ENCODE assay signal across 2 cellular contexts in the genomic region with DNA sequence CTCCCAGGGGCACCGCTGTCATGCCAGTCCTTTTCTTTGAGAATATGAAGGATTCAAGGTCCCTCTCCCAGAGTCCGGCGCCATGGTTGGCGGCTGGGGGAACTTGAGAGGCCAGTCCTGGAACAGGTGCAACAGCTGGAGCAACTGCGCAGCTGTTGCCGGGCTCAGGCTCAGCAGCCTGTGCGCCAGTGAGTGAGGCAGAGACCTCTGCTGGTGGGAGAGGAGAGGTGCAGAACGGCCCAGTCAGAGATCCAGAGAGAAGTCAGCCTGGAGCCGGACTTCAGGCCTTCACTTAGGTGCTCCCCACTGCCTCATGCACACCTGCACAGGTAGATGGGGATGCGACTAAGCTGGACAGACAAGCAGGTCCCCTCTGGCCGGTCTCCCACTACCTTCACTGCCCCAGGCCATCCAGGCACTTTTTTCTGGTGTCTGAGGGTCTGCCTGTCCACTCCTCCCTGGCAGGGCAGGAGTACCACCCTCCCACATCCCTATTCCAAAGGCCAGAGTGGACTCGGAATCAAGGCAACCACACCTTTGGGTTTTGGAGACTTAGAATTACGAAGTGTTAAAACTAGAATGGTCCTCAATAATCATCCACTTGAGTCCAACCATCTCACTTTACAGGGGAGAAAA.
A peak's percentile ranks its signal among the peaks of the same experiment; 100 is the strongest.
TF ChIP-seq lines count a peak whose summit lies in the region.

No MANE protein-coding gene starts in this region.

TF ChIP-seq in HEK293, 187 proteins besides CTCF, POLR2A, EP300 and RAD21 (continues in another document):
- TF ChIP-seq ZNF274 (IDR thresholded peaks at IDR 0.05; ENCODE audit: low read length) (no peak), ZNF274 (tag by site-specific recombination; IDR thresholded peaks at IDR 0.05; ENCODE audit: borderline replicate concordance) (no peak), ZNF2 (tag by site-specific recombination; IDR thresholded peaks at IDR 0.05) (peak; percentile 97), ZNF654 (tag by site-specific recombination; IDR thresholded peaks at IDR 0.05; ENCODE audit: low read depth) (peak; percentile 64), SCRT1 (tag by site-specific recombination; IDR thresholded peaks at IDR 0.05; ENCODE audit: borderline replicate concordance) (peak; percentile 99), ZSCAN30 (tag by site-specific recombination; IDR thresholded peaks at IDR 0.05) (no peak; the same call in 1 of the 2 replicates), KLF1 (tag by site-specific recombination; IDR thresholded peaks at IDR 0.05) (no peak), SCRT2 (tag by site-specific recombination; IDR thresholded peaks at IDR 0.05) (peak; percentile 99), ZNF660 (tag by site-specific recombination; IDR thresholded peaks at IDR 0.05) (0 out of 2 replicates have a peak, but pooled peaks have one; percentile 25), ZNF202 (tag by site-specific recombination; IDR thresholded peaks at IDR 0.05; ENCODE audit: borderline replicate concordance) (no peak), ZNF335 (tag by site-specific recombination; conservative IDR thresholded peaks at IDR 0.05) (0 out of 2 replicates have a peak, but pooled peaks have one; percentile 8), ZNF529 (tag by site-specific recombination; IDR thresholded peaks at IDR 0.05; ENCODE audit: insufficient replicate concordance) (no peak), PRDM4 (tag by site-specific recombination; IDR thresholded peaks at IDR 0.05) (no peak), ZNF423 (tag by site-specific recombination; IDR thresholded peaks at IDR 0.05) (no peak), ZNF530 (tag by site-specific recombination; IDR thresholded peaks at IDR 0.05; ENCODE audit: low read depth) (no peak), SETDB1 (IDR thresholded peaks at IDR 0.05; ENCODE audit: insufficient read length, low read length) (no peak), PRDM10 (tag by site-specific recombination; IDR thresholded peaks at IDR 0.05) (no peak)
- TF ChIP-seq, protein P1, sequence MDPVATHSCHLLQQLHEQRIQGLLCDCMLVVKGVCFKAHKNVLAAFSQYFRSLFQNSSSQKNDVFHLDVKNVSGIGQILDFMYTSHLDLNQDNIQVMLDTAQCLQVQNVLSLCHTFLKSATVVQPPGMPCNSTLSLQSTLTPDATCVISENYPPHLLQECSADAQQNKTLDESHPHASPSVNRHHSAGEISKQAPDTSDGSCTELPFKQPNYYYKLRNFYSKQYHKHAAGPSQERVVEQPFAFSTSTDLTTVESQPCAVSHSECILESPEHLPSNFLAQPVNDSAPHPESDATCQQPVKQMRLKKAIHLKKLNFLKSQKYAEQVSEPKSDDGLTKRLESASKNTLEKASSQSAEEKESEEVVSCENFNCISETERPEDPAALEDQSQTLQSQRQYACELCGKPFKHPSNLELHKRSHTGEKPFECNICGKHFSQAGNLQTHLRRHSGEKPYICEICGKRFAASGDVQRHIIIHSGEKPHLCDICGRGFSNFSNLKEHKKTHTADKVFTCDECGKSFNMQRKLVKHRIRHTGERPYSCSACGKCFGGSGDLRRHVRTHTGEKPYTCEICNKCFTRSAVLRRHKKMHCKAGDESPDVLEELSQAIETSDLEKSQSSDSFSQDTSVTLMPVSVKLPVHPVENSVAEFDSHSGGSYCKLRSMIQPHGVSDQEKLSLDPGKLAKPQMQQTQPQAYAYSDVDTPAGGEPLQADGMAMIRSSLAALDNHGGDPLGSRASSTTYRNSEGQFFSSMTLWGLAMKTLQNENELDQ (tag by site-specific recombination; IDR thresholded peaks at IDR 0.05; ENCODE audit: low read depth): no peak

TF ChIP-seq in GM12878, 131 proteins besides CTCF, POLR2A, EP300 and RAD21:
- TF ChIP-seq TCF12 (IDR thresholded peaks at IDR 0.05; ENCODE audit: low read depth, low read length): peak; percentile 95
- TF ChIP-seq BHLHE40 (IDR thresholded peaks at IDR 0.05; ENCODE audit: borderline replicate concordance in 1 of 2, low read depth in 2 of 2, low read length in 1 of 2): 0 out of 4 replicates have a peak, but pooled peaks of 1 of the 2 experiments have one; percentile 26
- 0 out of 2 replicates have a peak, but pooled peaks have one; percentile 20 for TF ChIP-seq MXI1 (IDR thresholded peaks at IDR 0.05; ENCODE audit: low read depth, low read length)
- TF ChIP-seq TBL1XR1 (IDR thresholded peaks at IDR 0.05; ENCODE audit: low read depth, low read length): 0 out of 2 replicates have a peak, but pooled peaks have one; percentile 23
- TF ChIP-seq FOXK2 (IDR thresholded peaks at IDR 0.05): no peak
- TF ChIP-seq TCF3 (IDR thresholded peaks at IDR 0.05; ENCODE audit: borderline replicate concordance, insufficient read depth, low read depth, low read length): peak; percentile 90
- peak; percentile 74 for TF ChIP-seq SMC3 (IDR thresholded peaks at IDR 0.05; ENCODE audit: borderline replicate concordance, low read length)
- TF ChIP-seq RFX5 (IDR thresholded peaks at IDR 0.05; ENCODE audit: low read depth, low read length): 0 out of 2 replicates have a peak, but pooled peaks have one; percentile 66
- TF ChIP-seq, protein P2, sequence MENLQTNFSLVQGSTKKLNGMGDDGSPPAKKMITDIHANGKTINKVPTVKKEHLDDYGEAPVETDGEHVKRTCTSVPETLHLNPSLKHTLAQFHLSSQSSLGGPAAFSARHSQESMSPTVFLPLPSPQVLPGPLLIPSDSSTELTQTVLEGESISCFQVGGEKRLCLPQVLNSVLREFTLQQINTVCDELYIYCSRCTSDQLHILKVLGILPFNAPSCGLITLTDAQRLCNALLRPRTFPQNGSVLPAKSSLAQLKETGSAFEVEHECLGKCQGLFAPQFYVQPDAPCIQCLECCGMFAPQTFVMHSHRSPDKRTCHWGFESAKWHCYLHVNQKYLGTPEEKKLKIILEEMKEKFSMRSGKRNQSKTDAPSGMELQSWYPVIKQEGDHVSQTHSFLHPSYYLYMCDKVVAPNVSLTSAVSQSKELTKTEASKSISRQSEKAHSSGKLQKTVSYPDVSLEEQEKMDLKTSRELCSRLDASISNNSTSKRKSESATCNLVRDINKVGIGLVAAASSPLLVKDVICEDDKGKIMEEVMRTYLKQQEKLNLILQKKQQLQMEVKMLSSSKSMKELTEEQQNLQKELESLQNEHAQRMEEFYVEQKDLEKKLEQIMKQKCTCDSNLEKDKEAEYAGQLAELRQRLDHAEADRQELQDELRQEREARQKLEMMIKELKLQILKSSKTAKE (IDR thresholded peaks at IDR 0.05; ENCODE audit: low read depth, poor library complexity, severe bottlenecking): no peak
- TF ChIP-seq YY1 (IDR thresholded peaks at IDR 0.05; ENCODE audit: low read depth, low read length): peak; percentile 40; the same call in 1 of the 2 replicates
TF ChIP-seq in GM12878: peak in this region for 8.
